ENCODE assay signal across 12 cellular contexts in genomic region chr14:68968051-68968450, GRCh38. TPM values are rescaled to one million over a fixed set of nuclear protein-coding genes. Genes with fewer than 3 reads are reported as not detected.
DNase-seq lines count a peak whose midpoint lies in the region; ATAC-seq and TF ChIP-seq lines count a peak whose summit lies in the region.
"Had no signal": no experiment of that assay in that cellular context is flagged by ENCODE, and none has a peak within 500 bp of the region (broad histone marks: within the 10 kb centered on the region; RNA-seq: fewer than 3 reads in every experiment).

No MANE protein-coding gene starts in this region.

- ATAC-seq in WTC11: no peak
- peak; percentile 54 for ATAC-seq in activated naive CD8-positive, alpha-beta T cell treated with anti-CD3 and anti-CD28 coated beads, Interleukin-2, amount 50 U/mL, for 24 hours
- ATAC-seq: psoas muscle had no signal

- H3K27ac ChIP-seq in BLaER1 treated with 17β-estradiol and CSF1 and Interleukin-3, amounts not matched to agents 10 nM and 100 nM: no peak overlapping the region
- peak overlapping the region in 1 of 2 donors; percentile 23 for H3K27ac ChIP-seq in testis
- H3K27ac ChIP-seq: psoas muscle had no signal

- H3K4me3 Mint-ChIP-seq in WTC11: no peak overlapping the region
- H3K4me3 Mint-ChIP-seq in activated naive CD8-positive, alpha-beta T cell treated with anti-CD3 and anti-CD28 coated beads, Interleukin-2, amount 50 U/mL, for 24 hours: peak overlapping the region; percentile 22
- H3K4me3 Mint-ChIP-seq: B cell had no signal

- peaks cover 85% of the 10 kb centered on the region for H3K4me1 Mint-ChIP-seq in WTC11
- H3K4me1 Mint-ChIP-seq in activated naive CD8-positive, alpha-beta T cell treated with anti-CD3 and anti-CD28 coated beads, Interleukin-2, amount 50 U/mL, for 24 hours: peaks cover 97% of the 10 kb centered on the region
- H3K4me1 Mint-ChIP-seq: B cell had no signal

- H3K27me3 Mint-ChIP-seq in WTC11 (ENCODE audit: low read depth): no peaks in the 10 kb centered on the region
- H3K27me3 Mint-ChIP-seq in activated naive CD8-positive, alpha-beta T cell treated with anti-CD3 and anti-CD28 coated beads, Interleukin-2, amount 50 U/mL, for 24 hours: no peaks in the 10 kb centered on the region

- DNase-seq in WTC11 (ENCODE audit: low spot score) (no peak), GM10266 (ENCODE audit: extremely low spot score) (no peak), MV-4-11 (lab: John Stamatoyannopoulos, UW) (no peak), anterior cingulate cortex (lab: John Stamatoyannopoulos, UW) (no peak), testis (no peak)
- no peak for DNase-seq in activated naive CD8-positive, alpha-beta T cell treated with anti-CD3 and anti-CD28 coated beads, Interleukin-2, amount 50 U/mL, for 24 hours
- DNase-seq: dermis blood vessel endothelial cell, GM23248, psoas muscle had no signal

- peaks cover 17 to 86% (median 39%) of the 10 kb centered on the region in 11 experiments for H3K36me3 ChIP-seq in BLaER1 treated with 17β-estradiol and CSF1 and Interleukin-3, amounts not matched to agents 10 nM and 100 nM
- H3K36me3 ChIP-seq in skeletal muscle satellite cell (ENCODE audit: insufficient read depth, low read length): peaks cover 79% of the 10 kb centered on the region
- H3K36me3 ChIP-seq in testis (ENCODE audit: low read depth, missing control alignments): no peaks in the 10 kb centered on the region

- no peaks in the 10 kb centered on the region for H3K27me3 ChIP-seq in BLaER1 treated with 17β-estradiol and CSF1 and Interleukin-3, amounts not matched to agents 10 nM and 100 nM
- H3K27me3 ChIP-seq in skeletal muscle satellite cell (ENCODE audit: control insufficient read depth, insufficient read depth, low read length): no peaks in the 10 kb centered on the region
- H3K27me3 ChIP-seq in testis: no peaks in the 10 kb centered on the region

- peaks cover 10% of the 10 kb centered on the region for H3K36me3 Mint-ChIP-seq in WTC11
- H3K36me3 Mint-ChIP-seq in activated naive CD8-positive, alpha-beta T cell treated with anti-CD3 and anti-CD28 coated beads, Interleukin-2, amount 50 U/mL, for 24 hours (ENCODE audit: low read depth): peaks cover 22% of the 10 kb centered on the region

- intact Hi-C loops in testis (cut with DNase I; ENCODE audit: low total_unique reads): no loop called here

- no peak for TF ChIP-seq POLR2A in testis (IDR thresholded peaks at IDR 0.05)

- POLR2A ChIA-PET in WTC11 (lab: Charles Lee): no interaction called here

- no peak overlapping the region for H3K4me3 ChIP-seq in BLaER1 treated with 17β-estradiol and CSF1 and Interleukin-3, amounts not matched to agents 10 nM and 100 nM
- no peak overlapping the region for H3K4me3 ChIP-seq in skeletal muscle satellite cell (ENCODE audit: low read length)
- H3K4me3 ChIP-seq in testis: no peak overlapping the region
- H3K4me3 ChIP-seq: GM23248, psoas muscle had no signal

- no peaks in the 10 kb centered on the region for H3K9me3 Mint-ChIP-seq in WTC11
- peaks cover 6% of the 10 kb centered on the region for H3K9me3 Mint-ChIP-seq in activated naive CD8-positive, alpha-beta T cell treated with anti-CD3 and anti-CD28 coated beads, Interleukin-2, amount 50 U/mL, for 24 hours

- WGBS in testis, 2 donors: 91 to 98% methylated on average over 5 to 8 of the region's 8 CpGs

- CTCF ChIA-PET in WTC11 (lab: Charles Lee): interaction anchor here (1.0 to 1.3 kb wide), 2 partner anchors 67 to 124 kb away, joined by 3 to 4 read pairs; no protein-coding TSS in a partner anchor

- peaks cover 85 to 100% (median 100%) of the 10 kb centered on the region in 11 experiments for H4K20me1 ChIP-seq in BLaER1 treated with 17β-estradiol and CSF1 and Interleukin-3, amounts not matched to agents 10 nM and 100 nM

- TF ChIP-seq CTCF in WTC11 (IDR thresholded peaks at IDR 0.05) (no peak), GM10266 (IDR thresholded peaks at IDR 0.05; ENCODE audit: control insufficient read depth, insufficient read depth, low read depth, missing control alignments) (no peak), testis (IDR thresholded peaks at IDR 0.05) (no peak)

- H3K27ac Mint-ChIP-seq in WTC11: peak overlapping the region; percentile 53; the same call in 1 of the 2 replicates
- peak overlapping the region; percentile 76 for H3K27ac Mint-ChIP-seq in activated naive CD8-positive, alpha-beta T cell treated with anti-CD3 and anti-CD28 coated beads, Interleukin-2, amount 50 U/mL, for 24 hours
- H3K27ac Mint-ChIP-seq: B cell had no signal

- H3K9ac ChIP-seq in BLaER1 treated with 17β-estradiol and CSF1 and Interleukin-3, amounts not matched to agents 10 nM and 100 nM: no peak overlapping the region
- H3K9ac ChIP-seq in skeletal muscle satellite cell (ENCODE audit: low read depth, low read length): no peak overlapping the region
- H3K9ac ChIP-seq: GM23248 had no signal

- peak overlapping the region; percentile 14 to 65 (median 52); a peak in 19 of 22 replicates for H3K4me2 ChIP-seq in BLaER1 treated with 17β-estradiol and CSF1 and Interleukin-3, amounts not matched to agents 10 nM and 100 nM
- H3K4me2 ChIP-seq in skeletal muscle satellite cell (ENCODE audit: low read length): peak overlapping the region; percentile 4

- H3K9me3 ChIP-seq in BLaER1 treated with 17β-estradiol and CSF1 and Interleukin-3, amounts not matched to agents 10 nM and 100 nM (replicated peaks in 1 of 11): peaks cover 3 to 7% (median 5%) of the 10 kb centered on the region in 11 experiments; a peak in 19 of 22 replicates
- H3K9me3 ChIP-seq in skeletal muscle satellite cell (replicated peaks; ENCODE audit: low read length) (no peaks in the 10 kb centered on the region), testis (no peaks in the 10 kb centered on the region)
- H3K9me3 ChIP-seq: psoas muscle had no signal

- H3K4me1 ChIP-seq in BLaER1 treated with 17β-estradiol and CSF1 and Interleukin-3, amounts not matched to agents 10 nM and 100 nM: peaks cover 43 to 84% (median 61%) of the 10 kb centered on the region in 10 experiments
- H3K4me1 ChIP-seq in skeletal muscle satellite cell (ENCODE audit: control insufficient read depth, insufficient read depth, low read length): peaks cover 72% of the 10 kb centered on the region
- peaks cover 51% of the 10 kb centered on the region for H3K4me1 ChIP-seq in testis
- H3K4me1 ChIP-seq: psoas muscle had no signal

TF ChIP-seq in WTC11, 78 proteins besides CTCF, POLR2A, EP300 and RAD21 (continues in another document):
- no peak for TF ChIP-seq ZSCAN18 (CRISPR knock-in tag; IDR thresholded peaks at IDR 0.05)
- TF ChIP-seq ZNF425 (CRISPR knock-in tag; conservative IDR thresholded peaks at IDR 0.05): no peak
- no peak for TF ChIP-seq SP1 (CRISPR knock-in tag; conservative IDR thresholded peaks at IDR 0.05)
- TF ChIP-seq PRRX2 (CRISPR knock-in tag; IDR thresholded peaks at IDR 0.05): no peak
- TF ChIP-seq TCF7 (CRISPR knock-in tag; IDR thresholded peaks at IDR 0.05; ENCODE audit: low read depth): no peak
- no peak for TF ChIP-seq NR2C2 (CRISPR knock-in tag; IDR thresholded peaks at IDR 0.05)
- TF ChIP-seq NFE2L1 (CRISPR knock-in tag; IDR thresholded peaks at IDR 0.05): no peak
- TF ChIP-seq ZNF121 (CRISPR knock-in tag; IDR thresholded peaks at IDR 0.05): no peak
- TF ChIP-seq HMGXB4 (CRISPR knock-in tag; IDR thresholded peaks at IDR 0.05): no peak

RNA-seq across cellular contexts. Expression of gene ACTN1, which starts 11.1 kb away (rescaled TPM):
- 196 to 198 TPM (median 197 TPM) in 3 replicates for total RNA-seq in WTC11 (2021)
- 110 and 141 TPM in 2 replicates for total RNA-seq in skeletal muscle satellite cell (2012; rRNA removed)
- 10 to 100 TPM; 51.0 to 69.5 TPM for total RNA-seq in testis
- polyA plus RNA-seq in testis (ENCODE audit: insufficient read depth, low read depth, low replicate concordance): 82.3 TPM
